In genomic region chr12:94795520-94795919, GRCh38 we compare ENCODE assay signal across 11 cellular contexts.
DNase-seq lines count a peak whose midpoint lies in the region; ATAC-seq and TF ChIP-seq lines count a peak whose summit lies in the region.
"Had no signal": no experiment of that assay in that cellular context is flagged by ENCODE, and none has a peak within 500 bp of the region (broad histone marks: within the 10 kb centered on the region; RNA-seq: fewer than 3 reads in every experiment).

No MANE protein-coding gene starts in this region.

- no peak overlapping the region for H2AFZ ChIP-seq in osteoblast (ENCODE audit: low read length)

- H3K27me3 ChIP-seq in osteoblast (ENCODE audit: insufficient read depth, low read length): peaks cover 23% of the 10 kb centered on the region
- H3K27me3 ChIP-seq: transverse colon had no signal

- no peaks in the 10 kb centered on the region for H3K79me2 ChIP-seq in osteoblast (ENCODE audit: insufficient read depth, low read length)

- no peak overlapping the region for H3K4me2 ChIP-seq in osteoblast (ENCODE audit: insufficient read depth, low read length)

- no peaks in the 10 kb centered on the region for H3K36me3 ChIP-seq in osteoblast (ENCODE audit: insufficient read depth, low read length)
- H3K36me3 ChIP-seq: transverse colon had no signal

- H3K4me3 ChIP-seq in epithelial cell of esophagus (ENCODE audit: low read length): no peak overlapping the region
- H3K4me3 ChIP-seq in osteoblast (ENCODE audit: insufficient read depth, low read length): no peak overlapping the region
- H3K4me3 ChIP-seq: transverse colon had no signal

- no peak for ATAC-seq in HG03108 (IDR thresholded peaks at IDR 0.05; ENCODE audit: unreplicated experiment)

- TF ChIP-seq CTCF in epithelial cell of esophagus (IDR thresholded peaks at IDR 0.05; ENCODE audit: insufficient read depth, low read depth, low read length, missing control alignments) (peak; percentile 41), osteoblast (IDR thresholded peaks at IDR 0.05; ENCODE audit: extremely low read depth, low read depth, low read length) (peak; percentile 29)

- no peaks in the 10 kb centered on the region for H3K9me3 ChIP-seq in osteoblast (ENCODE audit: low read depth, low read length)
- H3K9me3 ChIP-seq: transverse colon had no signal

- H3K4me1 ChIP-seq in osteoblast (ENCODE audit: insufficient read depth, low read length): no peaks in the 10 kb centered on the region

- no peaks in the 10 kb centered on the region for H4K20me1 ChIP-seq in osteoblast (ENCODE audit: insufficient read depth, low read length)

- DNase-seq in G401 (ENCODE audit: low spot score): peak; percentile 34
- peak; percentile 63 for DNase-seq in NCI-H226
- DNase-seq in epithelial cell of esophagus (ENCODE audit: low read depth): peak; percentile 61
- peak; percentile 45 for DNase-seq in osteoblast (ENCODE audit: insufficient read length, low spot score, missing footprints)
- no peak for DNase-seq in AML-193 (lab: John Stamatoyannopoulos, UW)
- no peak for DNase-seq in pons (ENCODE audit: low spot score)
- no peak for DNase-seq in NCI-H526 (lab: John Stamatoyannopoulos, UW)
- DNase-seq: NCI-H1105 treated with DMSO at 0.1 percent for 48 hours; stimulated activated CD4-positive, alpha-beta T cell treated with anti-CD3 and anti-CD28 coated beads, Interleukin-12 subunit alpha, Interleukin-12 subunit beta, amount 100 ng/mL, for 4 hours; transverse colon had no signal

- in situ Hi-C loops in G401 (cut with HindIII; ENCODE audit: low sequenced_read_pairs): no loop called here

- no peak overlapping the region for H3K27ac ChIP-seq in osteoblast (ENCODE audit: low read depth, low read length)
- H3K27ac ChIP-seq: transverse colon had no signal

Comparison
In these comparisons a context has a peak if more than half of its experiments do, and no peak if none do; other contexts are left out.
1. DNase-seq: peak in G401 (single experiment), NCI-H226 (single experiment), epithelial cell of esophagus (single experiment) and osteoblast (single experiment); none in AML-193 (0 of 2), pons (single experiment) and NCI-H526 (0 of 2).